In genomic region chr12:96226401-96226800, GRCh38 we compare ENCODE assay signal across 2 cellular contexts.
A peak's percentile ranks its signal among the peaks of the same experiment; 100 is the strongest.
TF ChIP-seq lines count a peak whose summit lies in the region.

No MANE protein-coding gene starts in this region.

TF ChIP-seq in IMR-90, 13 proteins besides CTCF, POLR2A, EP300 and RAD21:
- TF ChIP-seq MXI1 (IDR thresholded peaks at IDR 0.05; ENCODE audit: borderline replicate concordance, low read depth, low read length) (no peak), FOS (IDR thresholded peaks at IDR 0.05; ENCODE audit: low read depth, low read length) (no peak)

TF ChIP-seq in endothelial cell of umbilical vein, 7 proteins besides CTCF, POLR2A, EP300 and RAD21:
- TF ChIP-seq POLR2AphosphoS5 (IDR thresholded peaks at IDR 0.05; ENCODE audit: insufficient read depth, low read depth, low read length), result peak; percentile 10
- no peak for TF ChIP-seq EZH2 (IDR thresholded peaks at IDR 0.05; ENCODE audit: borderline replicate concordance, low read depth, low read length, severe bottlenecking)
- peak; percentile 72 for TF ChIP-seq MAX (IDR thresholded peaks at IDR 0.05; ENCODE audit: insufficient read depth, insufficient read length)
